ENCODE assay signal across 8 cellular contexts in the genomic region with DNA sequence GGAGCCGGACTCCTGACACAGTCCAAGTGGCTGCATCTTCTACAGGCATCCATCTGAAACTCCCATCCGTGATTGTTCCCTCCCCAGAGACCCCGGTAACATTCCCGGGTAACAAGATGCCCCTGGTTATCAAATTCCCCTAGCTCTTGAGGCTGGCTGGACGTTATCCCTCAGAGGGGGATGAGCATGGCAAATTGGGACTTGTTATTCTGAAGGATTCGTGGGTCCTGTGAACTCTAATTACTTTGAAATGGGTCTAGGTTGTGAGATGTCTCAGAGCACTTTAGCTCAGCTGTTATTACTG. TPM values are rescaled to one million over a fixed set of nuclear protein-coding genes. Genes with fewer than 3 reads are reported as not detected.
A peak's percentile ranks its signal among the peaks of the same experiment; 100 is the strongest.
DNase-seq lines count a peak whose midpoint lies in the region; ATAC-seq lines count a peak whose summit lies in the region.

No MANE protein-coding gene starts in this region.

- peak overlapping the region; percentile 100 for H3K27ac Mint-ChIP-seq in stimulated activated naive CD8-positive, alpha-beta T cell treated with anti-CD3 and anti-CD28 coated beads, Interleukin-15, Interleukin-2, amounts not matched to agents 100 ng/mL and 50 ng/mL, for 24 hours

- no peak for DNase-seq in stimulated activated naive CD8-positive, alpha-beta T cell treated with anti-CD3 and anti-CD28 coated beads, Interleukin-15, Interleukin-2, amounts not matched to agents 100 U/mL and 50 U/mL, for 24 hours
- DNase-seq in caudate nucleus (lab: John Stamatoyannopoulos, UW), result no peak
- no peak for DNase-seq in activated gamma-delta T cell (lab: John Stamatoyannopoulos, UW)
- DNase-seq in DMS 273 treated with DMSO at 0.1 percent for 48 hours (lab: John Stamatoyannopoulos, UW), result no peak

- no peaks in the 10 kb centered on the region for H3K27me3 Mint-ChIP-seq in stimulated activated naive CD8-positive, alpha-beta T cell treated with anti-CD3 and anti-CD28 coated beads, Interleukin-15, Interleukin-2, amounts not matched to agents 100 ng/mL and 50 ng/mL, for 24 hours

- H3K4me1 Mint-ChIP-seq in stimulated activated naive CD8-positive, alpha-beta T cell treated with anti-CD3 and anti-CD28 coated beads, Interleukin-15, Interleukin-2, amounts not matched to agents 100 ng/mL and 50 ng/mL, for 24 hours (ENCODE audit: low read depth), result peaks cover 69% of the 10 kb centered on the region

- ATAC-seq in stimulated activated naive CD8-positive, alpha-beta T cell treated with anti-CD3 and anti-CD28 coated beads, Interleukin-15, Interleukin-2, amounts not matched to agents 100 U/mL and 50 U/mL, for 24 hours, result no peak
- ATAC-seq in GM21381 (IDR thresholded peaks at IDR 0.05; ENCODE audit: unreplicated experiment), result no peak
- ATAC-seq in esophagus mucosa, result no peak

- peak overlapping the region; percentile 94 for H3K4me3 Mint-ChIP-seq in stimulated activated naive CD8-positive, alpha-beta T cell treated with anti-CD3 and anti-CD28 coated beads, Interleukin-15, Interleukin-2, amounts not matched to agents 100 ng/mL and 50 ng/mL, for 24 hours

- no peaks in the 10 kb centered on the region for H3K9me3 ChIP-seq in mucosa of rectum (ENCODE audit: control insufficient read depth in 2 of 2, low read length in 2 of 2)

- peaks cover 6 to 11% of the 10 kb centered on the region in 2 donors for H3K4me1 ChIP-seq in mucosa of rectum (ENCODE audit: control insufficient read depth in 2 of 2, insufficient read depth in 2 of 2, low read length in 2 of 2)

- peak overlapping the region; percentile 87 to 88 for H3K9ac ChIP-seq in mucosa of rectum (ENCODE audit: low read depth in 1 of 2, low read length in 2 of 2)

- H3K27ac ChIP-seq in caudate nucleus (ENCODE audit: low read depth, low read length) (peak overlapping the region; percentile 97), mucosa of rectum (ENCODE audit: low read depth in 2 of 2, low read length in 2 of 2) (peak overlapping the region; percentile 93 to 95)

- no peaks in the 10 kb centered on the region for H3K27me3 ChIP-seq in mucosa of rectum (ENCODE audit: control insufficient read depth in 2 of 2, insufficient read depth in 2 of 2, low read length in 2 of 2)

- H3K4me3 ChIP-seq in mucosa of rectum (ENCODE audit: low read length in 2 of 2), result peak overlapping the region; percentile 74 to 93

- H3K36me3 ChIP-seq in mucosa of rectum (ENCODE audit: control insufficient read depth in 2 of 2, insufficient read depth in 2 of 2, low read length in 2 of 2), result no peaks in the 10 kb centered on the region

- H3K36me3 Mint-ChIP-seq in stimulated activated naive CD8-positive, alpha-beta T cell treated with anti-CD3 and anti-CD28 coated beads, Interleukin-15, Interleukin-2, amounts not matched to agents 100 ng/mL and 50 ng/mL, for 24 hours (ENCODE audit: low read depth), result peaks cover 14% of the 10 kb centered on the region

- H3K9me3 Mint-ChIP-seq in stimulated activated naive CD8-positive, alpha-beta T cell treated with anti-CD3 and anti-CD28 coated beads, Interleukin-15, Interleukin-2, amounts not matched to agents 100 ng/mL and 50 ng/mL, for 24 hours, result no peaks in the 10 kb centered on the region

RNA-seq across cellular contexts. Expression of a gene that starts 0.6 kb away (rescaled TPM):
- total RNA-seq in esophagus mucosa, result 21.4 TPM

RNA-seq across cellular contexts. Expression of a gene that starts 4.2 kb away (rescaled TPM):
- total RNA-seq in esophagus mucosa, result 1.8 TPM

RNA-seq across cellular contexts. Expression of a gene that starts 18.7 kb away (rescaled TPM):
- total RNA-seq in esophagus mucosa, result 67.7 TPM

RNA-seq across cellular contexts. Expression of a gene that starts 25.5 kb away (rescaled TPM):
- total RNA-seq in esophagus mucosa, result 54.5 TPM

RNA-seq across cellular contexts. Expression of a gene that starts 28.2 kb away (rescaled TPM):
- total RNA-seq in esophagus mucosa, result not detected
